ENCODE assay signal across 2 cellular contexts in the genomic region with DNA sequence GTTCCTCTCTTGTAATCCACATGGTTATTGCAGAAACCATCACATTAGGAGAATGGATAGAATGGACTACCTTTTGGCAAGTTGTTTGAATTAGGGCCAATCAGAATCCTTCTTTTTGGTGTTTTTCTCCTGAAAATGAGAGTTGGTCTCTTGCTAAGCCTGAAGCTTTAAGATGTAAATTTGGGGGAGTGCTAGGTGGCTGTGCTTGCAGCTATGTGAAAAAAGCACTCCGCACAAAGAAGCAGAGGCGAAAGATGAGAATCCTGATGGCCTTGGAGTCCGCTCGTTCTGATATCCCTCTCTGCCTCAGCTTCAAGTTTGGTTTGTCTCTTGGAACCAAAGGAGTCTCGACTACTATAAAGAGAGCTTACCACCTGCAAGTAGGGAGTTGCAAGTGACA.
TF ChIP-seq lines count a peak whose summit lies in the region.

No MANE protein-coding gene starts in this region.

TF ChIP-seq in WTC11, 78 proteins besides CTCF, POLR2A, EP300 and RAD21 (continued from another document):
- TF ChIP-seq, protein P1, sequence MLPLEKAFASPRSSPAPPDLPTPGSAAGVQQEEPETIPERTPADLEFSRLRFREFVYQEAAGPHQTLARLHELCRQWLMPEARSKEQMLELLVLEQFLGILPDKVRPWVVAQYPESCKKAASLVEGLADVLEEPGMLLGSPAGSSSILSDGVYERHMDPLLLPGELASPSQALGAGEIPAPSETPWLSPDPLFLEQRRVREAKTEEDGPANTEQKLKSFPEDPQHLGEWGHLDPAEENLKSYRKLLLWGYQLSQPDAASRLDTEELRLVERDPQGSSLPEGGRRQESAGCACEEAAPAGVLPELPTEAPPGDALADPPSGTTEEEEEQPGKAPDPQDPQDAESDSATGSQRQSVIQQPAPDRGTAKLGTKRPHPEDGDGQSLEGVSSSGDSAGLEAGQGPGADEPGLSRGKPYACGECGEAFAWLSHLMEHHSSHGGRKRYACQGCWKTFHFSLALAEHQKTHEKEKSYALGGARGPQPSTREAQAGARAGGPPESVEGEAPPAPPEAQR (CRISPR knock-in tag; IDR thresholded peaks at IDR 0.05): no peak

TF ChIP-seq in HEK293T, 16 proteins besides CTCF, POLR2A, EP300 and RAD21 (continued from another document):
- TF ChIP-seq SUZ12 (IDR thresholded peaks at IDR 0.05) (no peak), FOXK2 (IDR thresholded peaks at IDR 0.05) (no peak), LEF1 (IDR thresholded peaks at IDR 0.05; ENCODE audit: borderline replicate concordance) (no peak), SP1 (IDR thresholded peaks at IDR 0.05) (no peak), ELF4 (IDR thresholded peaks at IDR 0.05) (no peak), NFRKB (IDR thresholded peaks at IDR 0.05) (no peak), ZNF384 (IDR thresholded peaks at IDR 0.05) (no peak)
- TF ChIP-seq, protein P2, sequence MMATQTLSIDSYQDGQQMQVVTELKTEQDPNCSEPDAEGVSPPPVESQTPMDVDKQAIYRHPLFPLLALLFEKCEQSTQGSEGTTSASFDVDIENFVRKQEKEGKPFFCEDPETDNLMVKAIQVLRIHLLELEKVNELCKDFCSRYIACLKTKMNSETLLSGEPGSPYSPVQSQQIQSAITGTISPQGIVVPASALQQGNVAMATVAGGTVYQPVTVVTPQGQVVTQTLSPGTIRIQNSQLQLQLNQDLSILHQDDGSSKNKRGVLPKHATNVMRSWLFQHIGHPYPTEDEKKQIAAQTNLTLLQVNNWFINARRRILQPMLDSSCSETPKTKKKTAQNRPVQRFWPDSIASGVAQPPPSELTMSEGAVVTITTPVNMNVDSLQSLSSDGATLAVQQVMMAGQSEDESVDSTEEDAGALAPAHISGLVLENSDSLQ (IDR thresholded peaks at IDR 0.05): no peak
TF ChIP-seq in HEK293T: peak in this region for 0.
